Comparison of ENCODE assay signal across 17 cellular contexts in the genomic region with DNA sequence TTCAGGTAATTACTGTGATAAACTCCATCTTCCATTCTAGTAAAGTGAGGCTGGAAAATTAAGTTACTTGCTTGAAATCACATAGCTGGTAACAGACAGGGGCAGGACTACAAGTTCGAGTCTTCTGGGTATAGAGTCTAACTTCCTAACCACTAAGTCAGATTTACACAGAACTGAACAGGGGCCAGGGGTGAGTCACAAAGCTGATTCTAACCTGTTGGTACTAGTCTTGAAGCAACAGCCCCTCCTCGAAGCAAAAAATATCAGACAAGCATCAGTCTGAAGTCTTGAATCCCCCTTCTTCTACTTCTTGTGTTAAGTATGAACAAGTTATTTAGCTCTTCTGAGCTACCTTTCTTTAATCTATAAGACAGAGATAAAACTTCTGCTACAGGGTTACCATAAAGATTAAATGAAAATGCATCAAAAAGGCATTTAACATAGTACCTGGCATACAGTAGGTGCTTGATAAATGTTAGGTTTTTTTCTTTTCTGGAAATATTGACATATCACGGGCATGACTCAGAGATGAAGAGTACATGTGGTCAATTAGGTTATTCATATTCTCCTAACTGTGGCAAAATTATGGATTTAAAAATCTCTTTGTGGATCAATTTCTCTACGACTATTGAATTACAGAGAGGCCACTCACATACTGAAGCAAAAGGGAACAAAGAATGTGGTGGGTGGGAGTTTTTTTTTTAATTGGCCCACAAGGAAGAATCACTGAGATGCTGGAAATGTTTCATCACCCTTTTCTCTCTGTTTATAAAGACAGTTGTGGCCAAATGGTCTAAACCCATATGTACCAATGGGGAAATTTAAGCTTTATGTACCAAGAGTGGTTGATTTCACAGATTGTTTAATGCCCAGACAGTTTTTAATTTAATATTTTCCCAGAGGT.
DNase-seq lines count a peak whose midpoint lies in the region; ATAC-seq and TF ChIP-seq lines count a peak whose summit lies in the region.
"Had no signal": no experiment of that assay in that cellular context is flagged by ENCODE, and none has a peak within 500 bp of the region (broad histone marks: within the 10 kb centered on the region; RNA-seq: fewer than 3 reads in every experiment).

No MANE protein-coding gene starts in this region.

- H3K4me1 Mint-ChIP-seq in activated CD8-positive, alpha-beta T cell treated with anti-CD3 and anti-CD28 coated beads for 36 hours (ENCODE audit: low read depth): peaks cover 2% of the 10 kb centered on the region
- H3K4me1 Mint-ChIP-seq in activated CD8-positive, alpha-beta T cell treated with anti-CD3 and anti-CD28 coated beads, Interleukin-2, amount 10 ng/mL, durations not matched to agents 7 days and 5 days (ENCODE audit: low read depth): peaks cover 4% of the 10 kb centered on the region
- H3K4me1 Mint-ChIP-seq in T-helper 17 cell: peaks cover 2% of the 10 kb centered on the region
- H3K4me1 Mint-ChIP-seq: activated naive CD4-positive, alpha-beta T cell treated with anti-CD3 and anti-CD28 coated beads, Interleukin-2, amount 10 ng/mL, durations not matched to agents 7 days and 5 days; IgD-negative memory B cell; memory B cell had no signal

- H3K4me3 ChIP-seq in choroid plexus epithelial cell (ENCODE audit: low read depth, low read length): no peak overlapping the region
- H3K4me3 ChIP-seq in skeletal muscle cell (ENCODE audit: low read depth, low read length): no peak overlapping the region
- H3K4me3 ChIP-seq: PC-9 had no signal

- H3K4me3 Mint-ChIP-seq in activated CD8-positive, alpha-beta T cell treated with anti-CD3 and anti-CD28 coated beads for 36 hours: no peak overlapping the region
- no peak overlapping the region for H3K4me3 Mint-ChIP-seq in activated CD8-positive, alpha-beta T cell treated with anti-CD3 and anti-CD28 coated beads, Interleukin-2, amount 10 ng/mL, durations not matched to agents 7 days and 5 days
- no peak overlapping the region for H3K4me3 Mint-ChIP-seq in T-helper 17 cell
- H3K4me3 Mint-ChIP-seq: activated naive CD4-positive, alpha-beta T cell treated with anti-CD3 and anti-CD28 coated beads, Interleukin-2, amount 10 ng/mL, durations not matched to agents 7 days and 5 days; IgD-negative memory B cell; memory B cell; T-helper 1 cell treated with Interleukin-12 subunit alpha and Interleukin-12 subunit beta and Interleukin-4 antibody, amounts not matched to agents 30 μg/mL and 1 μg/mL, for 36 hours; type B pancreatic cell had no signal

- no peaks in the 10 kb centered on the region for H3K9me3 ChIP-seq in T-helper 17 cell (ENCODE audit: control insufficient read depth, low read length, poor library complexity, severe bottlenecking)
- H3K9me3 ChIP-seq: neutrophil had no signal

- no peaks in the 10 kb centered on the region for H3K36me3 Mint-ChIP-seq in activated CD8-positive, alpha-beta T cell treated with anti-CD3 and anti-CD28 coated beads for 36 hours (ENCODE audit: low read depth)
- H3K36me3 Mint-ChIP-seq in activated CD8-positive, alpha-beta T cell treated with anti-CD3 and anti-CD28 coated beads, Interleukin-2, amount 10 ng/mL, durations not matched to agents 7 days and 5 days (ENCODE audit: low read depth): no peaks in the 10 kb centered on the region
- H3K36me3 Mint-ChIP-seq in T-helper 17 cell (ENCODE audit: low read depth): no peaks in the 10 kb centered on the region
- H3K36me3 Mint-ChIP-seq: activated naive CD4-positive, alpha-beta T cell treated with anti-CD3 and anti-CD28 coated beads, Interleukin-2, amount 10 ng/mL, durations not matched to agents 7 days and 5 days; IgD-negative memory B cell; memory B cell; type B pancreatic cell had no signal

- CTCF ChIA-PET in activated CD8-positive, alpha-beta T cell treated with anti-CD3 and anti-CD28 coated beads for 36 hours (lab: Charles Lee): interaction anchor here (1.0 kb wide), 1 partner anchor 209 kb away, joined by 3 read pairs; no protein-coding TSS in a partner anchor
- CTCF ChIA-PET in activated CD8-positive, alpha-beta T cell treated with anti-CD3 and anti-CD28 coated beads, Interleukin-2, amount 10 ng/mL, durations not matched to agents 7 days and 5 days (lab: Charles Lee): no interaction called here

- ATAC-seq in activated CD8-positive, alpha-beta T cell treated with anti-CD3 and anti-CD28 coated beads for 36 hours: peak; percentile 70
- ATAC-seq in activated CD8-positive, alpha-beta T cell treated with anti-CD3 and anti-CD28 coated beads, Interleukin-2, amount 10 ng/mL, durations not matched to agents 7 days and 5 days: no peak
- no peak for ATAC-seq in T-helper 17 cell

- peaks cover 4% of the 10 kb centered on the region for H3K27me3 Mint-ChIP-seq in activated CD8-positive, alpha-beta T cell treated with anti-CD3 and anti-CD28 coated beads for 36 hours
- H3K27me3 Mint-ChIP-seq in activated CD8-positive, alpha-beta T cell treated with anti-CD3 and anti-CD28 coated beads, Interleukin-2, amount 10 ng/mL, durations not matched to agents 7 days and 5 days (ENCODE audit: low read depth): peaks cover 2% of the 10 kb centered on the region
- peaks cover 29% of the 10 kb centered on the region for H3K27me3 Mint-ChIP-seq in T-helper 17 cell
- H3K27me3 Mint-ChIP-seq: type B pancreatic cell had no signal

- in situ Hi-C loops in ACHN (cut with HindIII; ENCODE audit: low pct_ligation_motif_present, low pct_unique_long_range_greater_than_20kb, low sequenced_read_pairs): no loop called here

- DNase-seq in activated CD8-positive, alpha-beta T cell treated with anti-CD3 and anti-CD28 coated beads for 36 hours: peak; percentile 10
- no peak for DNase-seq in activated CD8-positive, alpha-beta T cell treated with anti-CD3 and anti-CD28 coated beads, Interleukin-2, amount 10 ng/mL, durations not matched to agents 7 days and 5 days
- peak; percentile 75 for DNase-seq in LHCN-M2 (ENCODE audit: low read depth)
- peak; percentile 61 for DNase-seq in choroid plexus epithelial cell (ENCODE audit: low read depth)
- DNase-seq in skeletal muscle cell (ENCODE audit: low read depth): peak; percentile 71
- DNase-seq in T-helper 17 cell: no peak
- DNase-seq in DMS153 treated with DMSO at 0.1 percent for 48 hours (lab: John Stamatoyannopoulos, UW; ENCODE audit: unreplicated experiment): no peak
- DNase-seq in ACHN: no peak
- DNase-seq: activated naive CD4-positive, alpha-beta T cell treated with anti-CD3 and anti-CD28 coated beads, Interleukin-2, amount 10 ng/mL, durations not matched to agents 7 days and 5 days; DMS 273 treated with DMSO at 0.1 percent for 48 hours; NCI-H1105 treated with DMSO at 0.1 percent for 48 hours; PC-9 had no signal

- no peak overlapping the region for H3K27ac Mint-ChIP-seq in activated CD8-positive, alpha-beta T cell treated with anti-CD3 and anti-CD28 coated beads for 36 hours
- no peak overlapping the region for H3K27ac Mint-ChIP-seq in activated CD8-positive, alpha-beta T cell treated with anti-CD3 and anti-CD28 coated beads, Interleukin-2, amount 10 ng/mL, durations not matched to agents 7 days and 5 days
- H3K27ac Mint-ChIP-seq in T-helper 17 cell: no peak overlapping the region
- H3K27ac Mint-ChIP-seq: activated naive CD4-positive, alpha-beta T cell treated with anti-CD3 and anti-CD28 coated beads, Interleukin-2, amount 10 ng/mL, durations not matched to agents 7 days and 5 days; IgD-negative memory B cell; memory B cell; T-helper 1 cell treated with Interleukin-12 subunit alpha and Interleukin-12 subunit beta and Interleukin-4 antibody, amounts not matched to agents 30 μg/mL and 1 μg/mL, for 36 hours; type B pancreatic cell had no signal

- intact Hi-C loops in activated CD8-positive, alpha-beta T cell treated with anti-CD3 and anti-CD28 coated beads for 36 hours (cut with micrococcal nuclease): no loop called here

- no peaks in the 10 kb centered on the region for H3K9me3 Mint-ChIP-seq in activated CD8-positive, alpha-beta T cell treated with anti-CD3 and anti-CD28 coated beads for 36 hours
- H3K9me3 Mint-ChIP-seq in activated CD8-positive, alpha-beta T cell treated with anti-CD3 and anti-CD28 coated beads, Interleukin-2, amount 10 ng/mL, durations not matched to agents 7 days and 5 days (ENCODE audit: insufficient read depth): no peaks in the 10 kb centered on the region
- H3K9me3 Mint-ChIP-seq: activated naive CD4-positive, alpha-beta T cell treated with anti-CD3 and anti-CD28 coated beads, Interleukin-2, amount 10 ng/mL, durations not matched to agents 7 days and 5 days; memory B cell; T-helper 1 cell treated with Interleukin-12 subunit alpha and Interleukin-12 subunit beta and Interleukin-4 antibody, amounts not matched to agents 30 μg/mL and 1 μg/mL, for 36 hours; type B pancreatic cell had no signal

- POLR2A ChIA-PET in activated CD8-positive, alpha-beta T cell treated with anti-CD3 and anti-CD28 coated beads for 36 hours (lab: Charles Lee): interaction anchor here (0.7 kb wide), 1 partner anchor 1443 kb away, joined by 3 read pairs; no protein-coding TSS in a partner anchor
- POLR2A ChIA-PET in activated CD8-positive, alpha-beta T cell treated with anti-CD3 and anti-CD28 coated beads, Interleukin-2, amount 10 ng/mL, durations not matched to agents 7 days and 5 days (lab: Charles Lee): no interaction called here

- no peak for TF ChIP-seq CTCF in activated CD8-positive, alpha-beta T cell treated with anti-CD3 and anti-CD28 coated beads for 36 hours (IDR thresholded peaks at IDR 0.05)
- no peak for TF ChIP-seq CTCF in choroid plexus epithelial cell (conservative IDR thresholded peaks at IDR 0.05; ENCODE audit: low read depth, low read length)

Comparison
In these comparisons a context has a peak if more than half of its experiments do, and no peak if none do; other contexts are left out.
1. DNase-seq: peak in activated CD8-positive, alpha-beta T cell treated with anti-CD3 and anti-CD28 coated beads for 36 hours (single experiment), LHCN-M2 (single experiment), choroid plexus epithelial cell (single experiment) and skeletal muscle cell (single experiment); none in activated CD8-positive, alpha-beta T cell treated with anti-CD3 and anti-CD28 coated beads, Interleukin-2, amount 10 ng/mL, durations not matched to agents 7 days and 5 days (single experiment), T-helper 17 cell (0 of 3), DMS153 treated with DMSO at 0.1 percent for 48 hours (single experiment) and ACHN (single experiment).